In the genomic region with DNA sequence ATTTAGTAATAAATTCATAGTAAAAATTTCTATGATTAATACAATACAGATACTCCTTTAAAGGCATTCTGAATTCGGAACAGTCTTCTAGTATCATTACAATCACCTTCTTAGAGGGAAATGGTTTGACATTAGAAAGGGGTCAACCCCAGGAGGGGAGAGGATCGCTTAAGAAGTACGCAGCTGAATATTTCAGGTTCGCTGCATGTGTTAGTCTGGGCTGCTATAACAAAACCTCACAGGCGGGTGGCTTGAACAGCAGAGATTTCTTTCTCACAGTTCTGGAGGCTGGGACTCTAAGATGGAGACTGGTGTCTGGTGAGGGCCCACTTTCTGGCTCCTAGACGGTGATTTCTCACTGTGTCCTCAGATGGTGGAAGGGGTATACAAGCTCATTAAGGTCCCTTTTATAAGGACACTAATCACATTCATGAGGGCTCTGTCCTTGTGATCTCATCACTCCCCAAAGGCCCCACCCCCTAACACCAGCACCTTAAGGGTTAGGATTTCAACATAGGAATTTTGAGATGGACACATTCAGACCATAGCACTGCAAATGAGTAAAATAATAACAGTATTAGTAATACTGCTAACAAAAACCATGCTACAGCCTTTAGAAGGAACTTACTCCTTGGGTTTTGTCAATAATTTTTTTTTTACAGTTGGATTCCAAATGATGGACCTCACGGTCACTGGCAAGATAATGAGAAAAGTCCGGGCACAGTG, we compare ENCODE assay signal across 20 cellular contexts. TPM values are rescaled to one million over a fixed set of nuclear protein-coding genes. Genes with fewer than 3 reads are reported as not detected.
DNase-seq lines count a peak whose midpoint lies in the region; ATAC-seq and TF ChIP-seq lines count a peak whose summit lies in the region.
"Had no signal": no experiment of that assay in that cellular context is flagged by ENCODE, and none has a peak within 500 bp of the region (broad histone marks: within the 10 kb centered on the region; RNA-seq: fewer than 3 reads in every experiment).

No MANE protein-coding gene starts in this region.

- no peak overlapping the region for H3K9ac ChIP-seq in fibroblast of lung (ENCODE audit: insufficient read depth, low read length)
- no peak overlapping the region for H3K9ac ChIP-seq in subcutaneous abdominal adipose tissue (ENCODE audit: low read length in 5 of 5)

- H3K4me3 ChIP-seq in heart left ventricle (no peak overlapping the region), RWPE2 (ENCODE audit: severe bottlenecking) (no peak overlapping the region), fibroblast of lung (replicated peaks in 1 of 4; ENCODE audit: control extremely low read depth in 1 of 4, insufficient read depth in 1 of 4, low read depth in 3 of 4, low read length in 4 of 4) (no peak overlapping the region), subcutaneous abdominal adipose tissue (ENCODE audit: low read depth in 1 of 5, low read length in 5 of 5) (no peak overlapping the region)
- H3K4me3 ChIP-seq: hepatocyte, stomach had no signal

- H3K27me3 ChIP-seq in heart left ventricle (no peaks in the 10 kb centered on the region), RWPE2 (ENCODE audit: insufficient read depth, poor library complexity, severe bottlenecking) (no peaks in the 10 kb centered on the region), fibroblast of lung (ENCODE audit: control insufficient read depth, insufficient read depth, low read length) (no peaks in the 10 kb centered on the region), subcutaneous abdominal adipose tissue (ENCODE audit: control insufficient read depth in 5 of 5, insufficient read depth in 4 of 5, low read length in 5 of 5) (no peaks in the 10 kb centered on the region)
- H3K27me3 ChIP-seq: hepatocyte, stomach had no signal

- intact Hi-C loops in heart left ventricle (cut with DNase I) (loop anchor here in 2 of 10 donors (5.0 to 10.0 kb wide), 2 partner anchors 73 to 75 kb away; no protein-coding TSS in a partner anchor), left cardiac atrium (cut with DNase I) (no loop called here)

- 92 to 97% (median 95%) methylated on average over 8 of the region's 8 CpGs for WGBS in heart left ventricle, 4 donors

- H2AFZ ChIP-seq in fibroblast of lung (ENCODE audit: low read length), result no peak overlapping the region
- H2AFZ ChIP-seq: hepatocyte had no signal

- H3K27ac ChIP-seq in heart left ventricle (peak overlapping the region in 10 of 12 donors; percentile 63 to 85 (median 77)), RWPE2 (ENCODE audit: poor library complexity, severe bottlenecking) (peak overlapping the region; percentile 8), fibroblast of lung (ENCODE audit: insufficient read depth, low read length) (peak overlapping the region; percentile 82), subcutaneous abdominal adipose tissue (ENCODE audit: low read depth, low read length) (peak overlapping the region; percentile 59)
- H3K27ac ChIP-seq: hepatocyte had no signal

- ATAC-seq in heart left ventricle, result no peak
- no peak for ATAC-seq in left cardiac atrium
- peak; percentile 69; the same call in 2 of the 3 replicates for ATAC-seq in RWPE2 (ENCODE audit: low read depth)
- no peak for ATAC-seq in GM21619 (IDR thresholded peaks at IDR 0.05; ENCODE audit: unreplicated experiment)
- ATAC-seq in GM19395 (IDR thresholded peaks at IDR 0.05; ENCODE audit: unreplicated experiment), result no peak
- ATAC-seq: activated CD4-positive, alpha-beta T cell treated with anti-CD3 and anti-CD28 coated beads for 36 hours had no signal

- no peak for TF ChIP-seq POLR2A in heart left ventricle (IDR thresholded peaks at IDR 0.05)

- H3K4me1 ChIP-seq in heart left ventricle (peaks cover 0 to 73% (median 50%) of the 10 kb centered on the region in 12 donors), RWPE2 (ENCODE audit: insufficient read depth, poor library complexity, severe bottlenecking) (peaks cover 40% of the 10 kb centered on the region), fibroblast of lung (ENCODE audit: control insufficient read depth, extremely low read depth, insufficient read depth, low read length) (peaks cover 16% of the 10 kb centered on the region), subcutaneous abdominal adipose tissue (ENCODE audit: control insufficient read depth in 5 of 5, insufficient read depth in 5 of 5, low read length in 5 of 5) (peaks cover 11 to 71% (median 56%) of the 10 kb centered on the region in 5 donors)

- no peak for TF ChIP-seq CTCF in heart left ventricle (IDR thresholded peaks at IDR 0.05)
- no peak for TF ChIP-seq CTCF in RWPE2 (IDR thresholded peaks at IDR 0.05; ENCODE audit: poor library complexity, severe bottlenecking)
- no peak for TF ChIP-seq CTCF in fibroblast of lung (conservative IDR thresholded peaks at IDR 0.05 in 1 of 2, IDR thresholded peaks at IDR 0.05 in 1 of 2; ENCODE audit: low read depth in 1 of 2, low read length in 2 of 2)

- H3K9me3 ChIP-seq in heart left ventricle (no peaks in the 10 kb centered on the region), RWPE2 (ENCODE audit: severe bottlenecking) (no peaks in the 10 kb centered on the region), fibroblast of lung (ENCODE audit: control insufficient read depth, insufficient read depth, low read depth, low read length) (no peaks in the 10 kb centered on the region), subcutaneous abdominal adipose tissue (ENCODE audit: control insufficient read depth in 5 of 5, low read length in 5 of 5) (no peaks in the 10 kb centered on the region)
- H3K9me3 ChIP-seq: stomach had no signal

- no peak overlapping the region for H3K4me2 ChIP-seq in fibroblast of lung (ENCODE audit: extremely low read depth, insufficient read depth, low read length)
- H3K4me2 ChIP-seq: hepatocyte had no signal

- H4K20me1 ChIP-seq in fibroblast of lung (ENCODE audit: control insufficient read depth, extremely low read depth, insufficient read depth, low read length), result no peaks in the 10 kb centered on the region

- DNase-seq in heart left ventricle, result peak in 1 of 5 donors; percentile 14
- DNase-seq in left cardiac atrium, result no peak
- DNase-seq in RWPE2 (ENCODE audit: low spot score), result no peak
- DNase-seq in fibroblast of lung (ENCODE audit: low read depth in 2 of 2), result peak in 1 of 2 donors; percentile 26
- no peak for DNase-seq in DMS153 (lab: John Stamatoyannopoulos, UW)
- DNase-seq: activated CD4-positive, alpha-beta T cell treated with anti-CD3 and anti-CD28 coated beads for 36 hours; activated gamma-delta T cell; amygdala; cerebellar nuclear complex; DMS 273 treated with DMSO at 0.1 percent for 48 hours; KG1; NCI-H1092; NCI-H2081; NCI-H446 treated with DMSO at 0.1 percent for 48 hours; stimulated activated CD4-positive, alpha-beta T cell treated with anti-CD3 and anti-CD28 coated beads, Interleukin-2, amount 100 ng/mL, for 24 hours; stomach had no signal

- H3K36me3 ChIP-seq in heart left ventricle (no peaks in the 10 kb centered on the region), RWPE2 (ENCODE audit: low read depth) (peaks cover 7% of the 10 kb centered on the region), fibroblast of lung (ENCODE audit: control insufficient read depth, insufficient read depth, low read length) (peaks cover 3% of the 10 kb centered on the region), subcutaneous abdominal adipose tissue (ENCODE audit: control insufficient read depth in 5 of 5, insufficient read depth in 5 of 5, low read length in 5 of 5) (no peaks in the 10 kb centered on the region)
- H3K36me3 ChIP-seq: stomach had no signal

- peaks cover 78% of the 10 kb centered on the region for H3K79me2 ChIP-seq in fibroblast of lung (ENCODE audit: control insufficient read depth, insufficient read depth, low read length)

RNA-seq across cellular contexts. Expression of a gene that starts 34.0 kb away (rescaled TPM):
- total RNA-seq in heart left ventricle (10 to 100 TPM; 30.0 to 56.5 (median 34.9) TPM), left cardiac atrium (10 to 100 TPM; 47.4 to 52.2 TPM), fibroblast of lung (23.1 and 36.2 TPM in 2 replicates)
- polyA plus RNA-seq in heart left ventricle (10 to 100 TPM; 10.7 to 39.3 TPM), fibroblast of lung (119 and 137 TPM in 2 replicates)
- polyA plus RNA-seq in fibroblast of lung (2012), result 87.8 and 89.1 TPM in 2 replicates
- polyA minus RNA-seq in fibroblast of lung (ENCODE audit: low replicate concordance), result 174 and 188 TPM in 2 replicates

Comparison
In these comparisons a context has a peak if more than half of its experiments do, and no peak if none do; other contexts are left out.
1. H3K27ac ChIP-seq: peak in every context shown above with its lines; median percentile 82 in fibroblast of lung; 77 in heart left ventricle; 59 in subcutaneous abdominal adipose tissue; 8 in RWPE2.